Comparison of ENCODE assay signal across 8 cellular contexts in the genomic region with DNA sequence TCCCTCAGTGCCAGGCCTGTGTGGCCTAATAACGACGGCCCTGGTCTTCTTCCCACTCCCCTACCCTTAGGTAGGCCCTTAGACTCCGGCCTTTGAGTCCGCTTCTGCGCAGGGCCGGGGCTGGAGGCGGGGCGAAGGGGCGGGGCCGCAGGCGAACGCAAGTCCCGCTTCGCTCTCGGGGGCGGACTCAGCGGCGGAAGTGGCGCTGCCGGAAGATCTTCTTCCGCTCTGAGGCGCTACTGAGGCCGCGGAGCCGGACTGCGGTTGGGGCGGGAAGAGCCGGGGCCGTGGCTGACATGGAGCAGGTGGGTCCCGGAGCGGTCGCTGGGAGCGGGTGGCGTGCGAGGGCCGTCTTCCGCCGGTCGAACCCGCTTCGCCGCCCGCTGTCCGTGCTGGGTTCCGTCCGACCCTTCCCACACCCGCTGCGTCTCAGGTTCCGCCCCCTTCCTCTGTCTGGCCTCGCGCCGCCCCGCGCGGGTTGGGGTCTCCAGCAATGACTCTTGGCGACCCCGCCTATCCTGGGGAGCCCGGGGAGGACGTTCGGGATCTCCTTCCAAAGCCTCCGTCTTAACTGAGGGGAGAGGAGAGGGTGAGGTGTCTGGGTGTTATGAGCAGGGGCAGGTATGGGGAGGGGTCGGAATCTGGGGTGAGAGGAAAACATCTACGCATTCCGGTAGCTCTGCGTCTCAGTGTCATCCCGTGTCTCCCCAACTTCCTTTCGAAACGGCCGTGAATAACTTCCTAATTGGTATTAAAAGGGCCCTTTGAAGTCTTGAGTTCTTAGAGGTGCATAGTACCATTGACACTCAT. TPM values are rescaled to one million over a fixed set of nuclear protein-coding genes. Genes with fewer than 3 reads are reported as not detected.
DNase-seq lines count a peak whose midpoint lies in the region; ATAC-seq and TF ChIP-seq lines count a peak whose summit lies in the region.

A gene (plus strand): TSS at position 218 of the 810 bp plus-strand sequence. CDS start 16,388 bp downstream, outside the sequence.

- H3K27ac ChIP-seq in H9 (ENCODE audit: insufficient read length, low read depth, low read length) (no peak within 1 kb of the TSS), osteoblast (ENCODE audit: low read depth, low read length) (peak within 1 kb of the TSS; percentile 78), temporal lobe (ENCODE audit: low read depth, low read length) (peak within 1 kb of the TSS; percentile 84)

- H2BK5ac ChIP-seq in H9 (ENCODE audit: insufficient read length, low read length): no peak within 1 kb of the TSS

- H2BK15ac ChIP-seq in H9 (ENCODE audit: low read depth, low read length): no peak within 1 kb of the TSS; the same call in 1 of the 2 replicates

- no peaks in the 10 kb centered on the region for H3K27me3 Mint-ChIP-seq in H9 (ENCODE audit: low read depth)

- no peak within 1 kb of the TSS for H4K5ac ChIP-seq in H9 (ENCODE audit: insufficient read length, low read depth, low read length)

- H3K9ac ChIP-seq in H9 (ENCODE audit: extremely low read depth, insufficient read length, low read length): peak within 1 kb of the TSS; percentile 57

- H3K4me2 ChIP-seq in H9 (ENCODE audit: insufficient read depth, insufficient read length, low read length) (peak within 1 kb of the TSS; percentile 99), osteoblast (ENCODE audit: insufficient read depth, low read length) (peak within 1 kb of the TSS; percentile 99)

- no peaks in the 10 kb centered on the region for H3K9me3 ChIP-seq in H9 (ENCODE audit: control insufficient read depth, low read depth, low read length)
- no peaks in the 10 kb centered on the region for H3K9me3 ChIP-seq in osteoblast (ENCODE audit: low read depth, low read length)

- DNase-seq in G401 (ENCODE audit: low spot score) (peak; percentile 89), H9 (peak; percentile 97), NAMALWA (ENCODE audit: low spot score) (peak; percentile 91), SKM-1 treated with dmso at 0.1 percent for 144 hours (lab: John Stamatoyannopoulos, UW; ENCODE audit: unreplicated experiment) (peak; percentile 79), glomerular visceral epithelial cell (ENCODE audit: extremely low spot score) (peak; percentile 87), osteoblast (ENCODE audit: insufficient read length, low spot score, missing footprints) (peak; percentile 99)
- peak; percentile 89 to 92 for DNase-seq in activated naive CD4-positive, alpha-beta T cell treated with anti-CD3 and anti-CD28 coated beads, Interleukin-2, amount 50 U/mL, for 72 hours (ENCODE audit: low spot score in 2 of 2)

- H3K79me2 ChIP-seq in H9 (ENCODE audit: insufficient read depth, low read length): no peaks in the 10 kb centered on the region; the same call in 1 of the 2 replicates
- H3K79me2 ChIP-seq in osteoblast (ENCODE audit: insufficient read depth, low read length): peaks cover 52% of the 10 kb centered on the region

- H3K56ac ChIP-seq in H9 (ENCODE audit: insufficient read length, low read depth, low read length): no peak within 1 kb of the TSS

- peaks cover 0 to 3% (median 0%) of the 10 kb centered on the region in 3 experiments; a peak in 3 of 7 replicates for H3K36me3 Mint-ChIP-seq in H9 (ENCODE audit: insufficient read depth in 1 of 3, low read depth in 3 of 3)
- H3K36me3 Mint-ChIP-seq in activated naive CD4-positive, alpha-beta T cell treated with anti-CD3 and anti-CD28 coated beads, Interleukin-2, amount 50 U/mL, for 72 hours: peaks cover 0 to 13% of the 10 kb centered on the region in 2 donors

- no peak within 1 kb of the TSS for H3K23ac ChIP-seq in H9 (ENCODE audit: insufficient read length, low read depth, low read length)

- H3K14ac ChIP-seq in H9 (ENCODE audit: insufficient read depth, low read length): peak within 1 kb of the TSS; percentile 74

- peak within 1 kb of the TSS; percentile 91 to 96 for H3K4me3 Mint-ChIP-seq in H9

- peak within 1 kb of the TSS; percentile 98 for H3K4me3 ChIP-seq in osteoblast (ENCODE audit: insufficient read depth, low read length)

- peaks cover 8% of the 10 kb centered on the region for H3K23me2 ChIP-seq in H9 (ENCODE audit: insufficient read length, low read depth, low read length, poor library complexity, severe bottlenecking)

- H3K4me1 ChIP-seq in H9 (ENCODE audit: insufficient read depth, low read length) (peaks cover 12% of the 10 kb centered on the region; the same call in 1 of the 2 replicates), osteoblast (ENCODE audit: insufficient read depth, low read length) (peaks cover 19% of the 10 kb centered on the region)

- no peak within 1 kb of the TSS for H2AK5ac ChIP-seq in H9 (ENCODE audit: insufficient read length, low read length)

- no peak within 1 kb of the TSS for H3T11ph ChIP-seq in H9 (ENCODE audit: low read length)

- in situ Hi-C loops in G401 (cut with HindIII; ENCODE audit: low sequenced_read_pairs): no loop called here

- no peak within 1 kb of the TSS for H4K91ac ChIP-seq in H9 (ENCODE audit: insufficient read length, low read depth, low read length)

- no peak within 1 kb of the TSS for H3K4ac ChIP-seq in H9 (ENCODE audit: low read depth, low read length)

- ATAC-seq in activated naive CD4-positive, alpha-beta T cell treated with anti-CD3 and anti-CD28 coated beads, Interleukin-2, amount 50 U/mL, for 72 hours: peak; percentile 90 to 93

- peak within 1 kb of the TSS; percentile 42 to 91 (median 75); a peak in 5 of 7 replicates for H3K27ac Mint-ChIP-seq in H9
- peak within 1 kb of the TSS; percentile 87 to 95 for H3K27ac Mint-ChIP-seq in activated naive CD4-positive, alpha-beta T cell treated with anti-CD3 and anti-CD28 coated beads, Interleukin-2, amount 50 U/mL, for 72 hours

- no peak within 1 kb of the TSS for H2BK120ac ChIP-seq in H9 (ENCODE audit: low read depth, low read length, poor library complexity, severe bottlenecking)

- no peak within 1 kb of the TSS for H2BK20ac ChIP-seq in H9 (ENCODE audit: low read depth, low read length, poor library complexity, severe bottlenecking)

- H3K36me3 ChIP-seq in osteoblast (ENCODE audit: insufficient read depth, low read length): no peaks in the 10 kb centered on the region

- no peaks in the 10 kb centered on the region for H3K27me3 ChIP-seq in H9 (ENCODE audit: insufficient read depth, low read length)
- H3K27me3 ChIP-seq in osteoblast (ENCODE audit: insufficient read depth, low read length): peaks cover 9% of the 10 kb centered on the region

- no CpG with 5 or more reads among the region's 69 CpGs for WGBS in H9 (ENCODE audit: extremely low coverage, insufficient read length, low lambda C conversion rate)

- no peaks in the 10 kb centered on the region for H3K79me1 ChIP-seq in H9 (ENCODE audit: insufficient read depth, low read depth, low read length, poor library complexity, severe bottlenecking)

- no peak within 1 kb of the TSS for H2AFZ ChIP-seq in H9 (ENCODE audit: low read length)
- H2AFZ ChIP-seq in osteoblast (ENCODE audit: low read length): peak within 1 kb of the TSS; percentile 95

- no peak within 1 kb of the TSS for H2BK12ac ChIP-seq in H9 (ENCODE audit: insufficient read length, low read depth, low read length)

- no peak within 1 kb of the TSS for H4K8ac ChIP-seq in H9 (replicated peaks; ENCODE audit: insufficient read length, low read depth, low read length)

- H3K4me1 Mint-ChIP-seq in H9: peaks cover 61 to 62% of the 10 kb centered on the region in 2 experiments

- TF ChIP-seq CTCF in H9 (conservative IDR thresholded peaks at IDR 0.05): peak; percentile 26; the same call in 1 of the 3 replicates
- TF ChIP-seq CTCF in osteoblast (IDR thresholded peaks at IDR 0.05; ENCODE audit: extremely low read depth, low read depth, low read length): no peak

- no peaks in the 10 kb centered on the region for H3K9me3 Mint-ChIP-seq in H9
- no peaks in the 10 kb centered on the region for H3K9me3 Mint-ChIP-seq in activated naive CD4-positive, alpha-beta T cell treated with anti-CD3 and anti-CD28 coated beads, Interleukin-2, amount 50 U/mL, for 72 hours

- peak within 1 kb of the TSS; percentile 47 for H3K18ac ChIP-seq in H9 (ENCODE audit: insufficient read length, low read depth, low read length)

- H4K20me1 ChIP-seq in H9 (ENCODE audit: control insufficient read depth, insufficient read depth, insufficient read length) (no peaks in the 10 kb centered on the region), osteoblast (ENCODE audit: insufficient read depth, low read length) (peaks cover 29% of the 10 kb centered on the region)

RNA-seq across cellular contexts. Expression of the gene that starts here (rescaled TPM):
- total RNA-seq in G401 (2014; rRNA removed; shearing (Covaris generic)): 30.8 and 45.5 TPM in 2 replicates
- total RNA-seq in H9 (2021) (48.2 and 51.3 TPM in 2 replicates), osteoblast (31.5 and 35.8 TPM in 2 replicates), temporal lobe (19.9 TPM)
- 10 to 100 TPM; 62.7 to 80.6 TPM for total RNA-seq in activated naive CD4-positive, alpha-beta T cell treated with anti-CD3 and anti-CD28 coated beads, Interleukin-2, amount 50 U/mL, for 72 hours
